Comparison of ENCODE assay signal across 8 cellular contexts in the genomic region with DNA sequence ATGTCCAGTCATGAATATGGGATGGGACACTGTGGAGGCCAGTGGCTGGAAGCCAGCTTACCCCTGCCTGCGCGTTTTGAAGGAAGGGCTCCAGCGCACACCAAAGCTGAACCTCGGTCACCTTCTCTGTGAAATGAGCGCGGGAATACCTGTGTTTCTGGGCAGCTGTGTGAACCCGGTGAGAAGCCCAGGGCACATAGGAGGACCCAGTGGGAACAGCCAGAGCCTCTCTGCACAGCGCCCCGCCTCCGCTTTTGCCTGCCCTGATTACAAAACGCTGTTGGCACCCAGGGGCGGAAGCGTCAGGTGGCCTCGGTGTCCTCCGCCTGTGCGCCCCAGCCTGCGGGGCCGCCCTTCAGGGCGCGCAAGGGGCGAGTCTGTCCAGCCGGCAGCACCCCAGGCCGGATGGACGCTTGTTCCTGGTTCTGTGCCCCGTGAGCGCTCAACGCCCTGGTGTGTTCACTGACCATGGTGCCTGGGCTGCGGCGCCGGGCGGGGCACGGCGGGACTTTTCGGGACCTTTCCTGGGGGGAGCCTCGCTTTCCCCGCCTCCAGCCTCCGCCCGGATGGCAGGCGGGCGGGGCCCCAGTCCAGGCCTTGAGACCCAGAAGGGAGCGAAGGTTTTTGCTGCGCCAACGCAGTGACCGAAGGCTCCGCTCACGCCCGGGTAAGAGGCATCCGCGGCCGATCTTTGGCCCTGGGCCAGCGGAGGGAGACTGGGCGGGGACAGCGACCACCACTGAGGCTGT. TPM values are rescaled to one million over a fixed set of nuclear protein-coding genes. Genes with fewer than 3 reads are reported as not detected.
DNase-seq lines count a peak whose midpoint lies in the region; ATAC-seq, FAIRE-seq and TF ChIP-seq lines count a peak whose summit lies in the region.

Gene SQOR, plus strand, starts transcription at position 588 of the 749 bp plus-strand sequence. CDS start 23,895 bp downstream, outside the sequence.

- peak within 1 kb of the TSS; percentile 85 for H3K4me2 ChIP-seq in IMR-90 (ENCODE audit: low read depth, low read length)

- peak within 1 kb of the TSS; percentile 75 to 78; a peak in 3 of 4 replicates for H4K8ac ChIP-seq in IMR-90 (ENCODE audit: low read depth in 2 of 2, low read length in 2 of 2)

- ATAC-seq in GM21528 (IDR thresholded peaks at IDR 0.05; ENCODE audit: low FRiP score, unreplicated experiment) (peak; percentile 81), IMR-90 (ENCODE audit: low read depth) (peak; percentile 63)

- in situ Hi-C loops in IMR-90 (cut with MboI; ENCODE audit: low sequenced_read_pairs) = no loop called here

- H4K20me1 ChIP-seq in IMR-90 (ENCODE audit: insufficient read depth, low read length) = no peaks in the 10 kb centered on the region

- peak within 1 kb of the TSS; percentile 62; the same call in 1 of the 2 replicates for H3K14ac ChIP-seq in IMR-90 (replicated peaks; ENCODE audit: low read depth, low read length)

- no peak for FAIRE-seq in bronchial epithelial cell (lab: Jason Lieb, UNC)

- H3K36me3 ChIP-seq in IMR-90 (ENCODE audit: control insufficient read depth, insufficient read depth, low read length) (no peaks in the 10 kb centered on the region), bronchial epithelial cell (ENCODE audit: control insufficient read depth, insufficient read depth, low read length) (no peaks in the 10 kb centered on the region), kidney epithelial cell (ENCODE audit: control insufficient read depth, insufficient read depth, low read length) (no peaks in the 10 kb centered on the region)

- H3K4ac ChIP-seq in IMR-90 (ENCODE audit: low read depth, low read length) = peak within 1 kb of the TSS; percentile 77

- H3K27me3 ChIP-seq in IMR-90 (ENCODE audit: control insufficient read depth, insufficient read depth, low read length) (no peaks in the 10 kb centered on the region), bronchial epithelial cell (ENCODE audit: control insufficient read depth, insufficient read depth, low read length) (no peaks in the 10 kb centered on the region), kidney epithelial cell (ENCODE audit: control insufficient read depth, insufficient read depth, low read length) (no peaks in the 10 kb centered on the region)

- H3K4me3 ChIP-seq in IMR-90 (ENCODE audit: insufficient read depth, low read depth, low read length) (peak within 1 kb of the TSS; percentile 56), bronchial epithelial cell (ENCODE audit: low read depth, low read length) (peak within 1 kb of the TSS; percentile 84), kidney epithelial cell (ENCODE audit: low read depth, low read length) (peak within 1 kb of the TSS; percentile 70)

- WGBS in IMR-90 (ENCODE audit: extremely low coverage in 2 of 2, insufficient read length in 1 of 2), 2 experiments = 8% methylated on average over 44 of the region's 53 CpGs; no CpG with 5 or more reads in 1 of the 2 experiments

- intact Hi-C loops in IMR-90 (cut with micrococcal nuclease) = no loop called here

- H3K4me1 ChIP-seq in IMR-90 (ENCODE audit: control insufficient read depth, insufficient read depth, low read length) = peaks cover 15% of the 10 kb centered on the region

- peaks cover 6 to 17% of the 10 kb centered on the region in 2 experiments for H3K79me1 ChIP-seq in IMR-90 (ENCODE audit: low read depth in 1 of 2, low read length in 2 of 2)

- TF ChIP-seq RAD21 in IMR-90 (IDR thresholded peaks at IDR 0.05; ENCODE audit: low read length) = no peak

- H2AK5ac ChIP-seq in IMR-90 (ENCODE audit: low read depth, low read length) = no peak within 1 kb of the TSS

- H4K5ac ChIP-seq in IMR-90 (ENCODE audit: low read depth, low read length) = peak within 1 kb of the TSS; percentile 43

- peak within 1 kb of the TSS; percentile 43; the same call in 1 of the 2 replicates for H3K56ac ChIP-seq in IMR-90 (ENCODE audit: extremely low read depth, insufficient read depth, low read length)

- H2BK5ac ChIP-seq in IMR-90 (ENCODE audit: low read depth, low read length, poor library complexity, severe bottlenecking) = peak within 1 kb of the TSS; percentile 30

- peak within 1 kb of the TSS; percentile 54 for H3K9ac ChIP-seq in IMR-90 (ENCODE audit: low read depth, low read length)

- peak within 1 kb of the TSS; percentile 24; the same call in 1 of the 2 replicates for H2BK20ac ChIP-seq in IMR-90 (ENCODE audit: low read depth, low read length)

- H4K91ac ChIP-seq in IMR-90 (ENCODE audit: insufficient read depth, low read depth, low read length) = peak within 1 kb of the TSS; percentile 73; the same call in 1 of the 2 replicates

- peaks cover 7% of the 10 kb centered on the region; the same call in 1 of the 2 replicates for H3K9me1 ChIP-seq in IMR-90 (ENCODE audit: insufficient read depth, low read length)

- H2BK120ac ChIP-seq in IMR-90 (ENCODE audit: low read depth, low read length) = peak within 1 kb of the TSS; percentile 58; the same call in 1 of the 2 replicates

- POLR2A ChIA-PET in IMR-90 (lab: Charles Lee; ENCODE audit: unreplicated experiment) = no interaction called here

- no TSS peak for BruUV-seq in IMR-90 (replicated peaks; lab: Mats Ljungman, UMichigan)

- DNase-seq in ELR (ENCODE audit: low read depth) (peak; percentile 81), IMR-90 (peak; percentile 54), bronchial epithelial cell (ENCODE audit: low read depth) (peak; percentile 71), kidney epithelial cell (ENCODE audit: low read depth) (no peak), amniotic stem cell (lab: John Stamatoyannopoulos, UW) (no peak)
- DNase-seq in stimulated activated CD4-positive, alpha-beta T cell treated with anti-CD3 and anti-CD28 coated beads, Interleukin-1b, Interleukin-23, amount 100 ng/mL, for 24 hours (ENCODE audit: low read depth in 4 of 4, low spot score in 1 of 4) = peak; percentile 29 to 58 (median 44)

- CTCF ChIA-PET in IMR-90 (lab: Yijun Ruan, JAX) = no interaction called here

- H3K27ac ChIP-seq in IMR-90 (ENCODE audit: insufficient read depth, low read length) (peak within 1 kb of the TSS; percentile 49), VCaP (peak within 1 kb of the TSS; percentile 81)

- TF ChIP-seq CTCF in IMR-90 (conservative IDR thresholded peaks at IDR 0.05; ENCODE audit: low read depth, low read length) (no peak), VCaP (conservative IDR thresholded peaks at IDR 0.05) (no peak), bronchial epithelial cell (IDR thresholded peaks at IDR 0.05; ENCODE audit: insufficient read depth, low read length, severe bottlenecking) (no peak), kidney epithelial cell (IDR thresholded peaks at IDR 0.05; ENCODE audit: insufficient read depth, low read length, poor library complexity, severe bottlenecking) (no peak)

- H2AK9ac ChIP-seq in IMR-90 (replicated peaks; ENCODE audit: low read depth, low read length, poor library complexity) = peak within 1 kb of the TSS; percentile 83

- peak within 1 kb of the TSS; percentile 27; the same call in 1 of the 2 replicates for H3K23ac ChIP-seq in IMR-90 (ENCODE audit: low read depth, low read length)

- peak within 1 kb of the TSS; percentile 18 for H3K18ac ChIP-seq in IMR-90 (ENCODE audit: low read depth, low read length)

- dilution Hi-C loops in IMR-90 (cut with HindIII; ENCODE audit: low sequenced_read_pairs, unreplicated experiment) = no loop called here

- peak within 1 kb of the TSS; percentile 55; the same call in 2 of the 3 replicates for H2BK15ac ChIP-seq in IMR-90 (ENCODE audit: low read depth, low read length)

- peak within 1 kb of the TSS; percentile 97 for H2AFZ ChIP-seq in IMR-90 (replicated peaks; ENCODE audit: low read length, poor library complexity)

- no peaks in the 10 kb centered on the region for H3K9me3 ChIP-seq in IMR-90 (ENCODE audit: control insufficient read depth, insufficient read depth, low read length)

- no peak for TF ChIP-seq POLR2A in IMR-90 (IDR thresholded peaks at IDR 0.05; ENCODE audit: low read depth, low read length)

TF ChIP-seq in IMR-90, 13 proteins besides CTCF, POLR2A, EP300 and RAD21 (continues in another document):
- TF ChIP-seq MAFK (IDR thresholded peaks at IDR 0.05; ENCODE audit: low read depth, low read length) (no peak), CEBPB (IDR thresholded peaks at IDR 0.05; ENCODE audit: low read depth, low read length) (no peak), RCOR1 (IDR thresholded peaks at IDR 0.05; ENCODE audit: insufficient replicate concordance, low read length) (no peak), NFE2L2 (IDR thresholded peaks at IDR 0.05; ENCODE audit: low read depth, low read length) (no peak), SMC3 (IDR thresholded peaks at IDR 0.05; ENCODE audit: low read depth, low read length) (no peak), CHD1 (IDR thresholded peaks at IDR 0.05; ENCODE audit: low read depth, low read length) (no peak), BHLHE40 (IDR thresholded peaks at IDR 0.05; ENCODE audit: low read depth, low read length) (no peak), FOS (IDR thresholded peaks at IDR 0.05; ENCODE audit: low read depth, low read length) (no peak), MAZ (IDR thresholded peaks at IDR 0.05; ENCODE audit: borderline replicate concordance, low read depth, low read length) (no peak), RFX5 (IDR thresholded peaks at IDR 0.05; ENCODE audit: low read depth, low read length) (no peak), MXI1 (IDR thresholded peaks at IDR 0.05; ENCODE audit: borderline replicate concordance, low read depth, low read length) (no peak)
- TF ChIP-seq, protein P1, sequence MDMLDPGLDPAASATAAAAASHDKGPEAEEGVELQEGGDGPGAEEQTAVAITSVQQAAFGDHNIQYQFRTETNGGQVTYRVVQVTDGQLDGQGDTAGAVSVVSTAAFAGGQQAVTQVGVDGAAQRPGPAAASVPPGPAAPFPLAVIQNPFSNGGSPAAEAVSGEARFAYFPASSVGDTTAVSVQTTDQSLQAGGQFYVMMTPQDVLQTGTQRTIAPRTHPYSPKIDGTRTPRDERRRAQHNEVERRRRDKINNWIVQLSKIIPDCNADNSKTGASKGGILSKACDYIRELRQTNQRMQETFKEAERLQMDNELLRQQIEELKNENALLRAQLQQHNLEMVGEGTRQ (IDR thresholded peaks at IDR 0.05; ENCODE audit: low read depth, low read length) = no peak

RNA-seq across cellular contexts. Expression of gene SQOR, which starts in this region (rescaled TPM):
- total RNA-seq in IMR-90 (2012; rRNA removed) (39.2 and 40.3 TPM in 2 replicates), bronchial epithelial cell (310 and 317 TPM in 2 replicates), kidney epithelial cell (46.2 and 47.9 TPM in 2 replicates)
- polyA plus RNA-seq in IMR-90 (2012; rRNA removed) = 21.2 and 22.1 TPM in 2 replicates
- 18.5 and 19.9 TPM in 2 replicates for polyA plus RNA-seq in IMR-90 (2012; cell fraction: cytosol; rRNA removed)
- 7.4 and 18.0 TPM in 2 replicates for polyA plus RNA-seq in IMR-90 (2012; cell fraction: nucleus; rRNA removed; ENCODE audit: low replicate concordance)

Comparison
In these comparisons a context has a peak if more than half of its experiments do, and no peak if none do; other contexts are left out.
1. DNase-seq: peak in ELR (single experiment), IMR-90 (single experiment), bronchial epithelial cell (single experiment) and stimulated activated CD4-positive, alpha-beta T cell treated with anti-CD3 and anti-CD28 coated beads, Interleukin-1b, Interleukin-23, amount 100 ng/mL, for 24 hours (4 of 4); none in kidney epithelial cell (single experiment) and amniotic stem cell (single experiment).
2. Peak in every context shown above with its lines, with median percentiles within 50 percentile points of each other: H3K4me3 ChIP-seq.